Comparison of ENCODE assay signal across 1 cellular context in genomic region chr12:47340391-47341015, GRCh38.
TF ChIP-seq lines count a peak whose summit lies in the region.

No MANE protein-coding gene starts in this region.

TF ChIP-seq in IMR-90, 13 proteins besides CTCF, POLR2A, EP300 and RAD21 (continued from another document):
- TF ChIP-seq SMC3 (IDR thresholded peaks at IDR 0.05; ENCODE audit: low read depth, low read length) = no peak
- no peak for TF ChIP-seq CEBPB (IDR thresholded peaks at IDR 0.05; ENCODE audit: low read depth, low read length)
- TF ChIP-seq MXI1 (IDR thresholded peaks at IDR 0.05; ENCODE audit: borderline replicate concordance, low read depth, low read length) = no peak
- TF ChIP-seq FOS (IDR thresholded peaks at IDR 0.05; ENCODE audit: low read depth, low read length) = no peak
- no peak for TF ChIP-seq NFE2L2 (IDR thresholded peaks at IDR 0.05; ENCODE audit: low read depth, low read length)
- no peak for TF ChIP-seq RCOR1 (IDR thresholded peaks at IDR 0.05; ENCODE audit: insufficient replicate concordance, low read length)
